In genomic region chr9:30925126-30925525, GRCh38 we compare ENCODE assay signal across 29 cellular contexts.
"Had no signal": no experiment of that assay in that cellular context is flagged by ENCODE, and none has a peak within 500 bp of the region (broad histone marks: within the 10 kb centered on the region; RNA-seq: fewer than 3 reads in every experiment).

No MANE protein-coding gene starts in this region.

- DNase-seq: Karpas-422, KBM-7, MV-4-11, NCI-H1092, NCI-H1105, NCI-H1417 treated with DMSO at 0.1 percent for 48 hours, NCI-H1436 treated with DMSO at 0.1 percent for 48 hours, NCI-H1694 treated with DMSO at 0.1 percent for 48 hours, NCI-H187 treated with DMSO at 0.1 percent for 48 hours, NCI-H2029, NCI-H2081, NCI-H2171 treated with DMSO at 0.1 percent for 48 hours, NCI-H2227 treated with DMSO at 0.1 percent for 48 hours, NCI-H345, NCI-H446, NCI-H510A, NCI-H524, NCI-H526, NCI-H748 treated with DMSO at 0.1 percent for 48 hours, NCI-H82, PC-3, Peyer's patch, Right ventricle myocardium superior, RPMI8226, SHP77 treated with DMSO at 0.1 percent for 48 hours, SJCRH30 had no signal

- H3K27ac ChIP-seq: KMS-11, Peyer's patch, SJCRH30, SK-N-MC had no signal

- H3K9me3 ChIP-seq: Peyer's patch, SJCRH30 had no signal

- ATAC-seq: PC-3, SK-N-SH treated with all-trans-retinoic acid at 6 μM for 48 hours had no signal

- H3K4me2 ChIP-seq: KMS-11 had no signal

- H3K36me3 ChIP-seq: Peyer's patch, SJCRH30 had no signal

- H3K4me3 ChIP-seq: Peyer's patch, SJCRH30, SK-N-MC had no signal

- H3K9ac ChIP-seq: KMS-11 had no signal

- H3K4me1 ChIP-seq: Peyer's patch, SJCRH30 had no signal

- H3K27me3 ChIP-seq: Peyer's patch, SJCRH30 had no signal
